8 cellular contexts compared by ENCODE assay signal in the genomic region with DNA sequence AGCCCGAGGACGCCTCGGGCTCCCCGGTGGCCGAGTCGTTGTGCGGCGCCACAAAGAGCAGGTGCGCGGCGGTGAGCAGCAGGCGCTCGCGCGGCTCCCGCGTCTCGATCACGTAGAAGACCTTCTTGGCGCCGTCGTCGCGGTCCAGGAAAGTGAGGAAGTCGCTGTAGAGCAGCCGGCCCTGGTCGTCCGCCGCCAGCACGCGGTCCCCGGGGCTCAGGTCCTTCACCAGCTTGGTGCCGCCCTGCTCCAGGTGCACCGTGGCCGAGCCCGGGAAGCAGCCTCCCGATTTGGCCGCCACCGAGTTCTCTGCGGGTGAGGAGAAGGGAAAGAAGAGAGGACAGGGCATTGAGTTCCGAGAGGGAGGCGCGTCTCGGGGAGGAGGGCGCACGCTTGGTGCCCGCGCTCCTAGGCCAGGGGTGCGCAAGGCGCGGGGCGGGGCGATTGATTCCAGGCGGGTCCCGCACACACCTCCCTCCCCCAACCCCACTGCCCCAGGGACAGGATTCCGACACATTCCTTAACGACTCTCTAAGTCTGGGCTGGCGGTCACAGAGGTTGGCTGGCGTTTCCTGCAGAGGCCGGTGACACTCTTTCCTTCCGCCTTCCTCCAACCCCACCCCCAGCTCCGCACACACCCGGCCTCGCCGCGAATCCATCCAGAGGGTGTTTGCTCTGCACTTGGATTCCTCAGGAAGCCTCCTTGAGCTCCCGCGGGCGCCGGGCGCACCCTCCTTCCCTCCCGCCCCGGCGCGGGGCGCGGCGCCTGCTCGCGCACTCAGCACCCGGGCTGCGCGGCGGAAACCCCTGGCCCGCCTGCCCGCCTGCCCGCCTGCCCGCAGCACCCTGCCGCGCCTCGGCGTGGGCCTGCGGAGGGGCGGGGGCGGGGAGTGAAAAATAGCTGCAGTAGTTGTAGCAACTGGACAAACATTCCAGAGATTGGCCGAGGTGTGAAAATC. TPM values are rescaled to one million over a fixed set of nuclear protein-coding genes. Genes with fewer than 3 reads are reported as not detected.
DNase-seq lines count a peak whose midpoint lies in the region; ATAC-seq and TF ChIP-seq lines count a peak whose summit lies in the region.

No MANE protein-coding gene starts in this region.

- POLR2A ChIA-PET in activated CD8-positive, alpha-beta T cell treated with anti-CD3 and anti-CD28 coated beads for 36 hours (lab: Charles Lee) = no interaction called here

- H3K9me3 ChIP-seq in thymus (ENCODE audit: control insufficient read depth) = no peaks in the 10 kb centered on the region

- no peaks in the 10 kb centered on the region for H3K36me3 ChIP-seq in thymus (ENCODE audit: control insufficient read depth, insufficient read depth)

- no peak overlapping the region for H3K27ac Mint-ChIP-seq in activated CD8-positive, alpha-beta T cell treated with anti-CD3 and anti-CD28 coated beads for 36 hours
- no peak overlapping the region for H3K27ac Mint-ChIP-seq in immature natural killer cell

- H3K4me1 ChIP-seq in thymus (ENCODE audit: control insufficient read depth, insufficient read depth, low read length) = peaks cover 15% of the 10 kb centered on the region

- WGBS in thymus = 1% methylated on average over 96 of the region's 96 CpGs

- intact Hi-C loops in Right ventricle myocardium inferior (cut with DNase I) (no loop called here), Right ventricle myocardium superior (cut with DNase I) (no loop called here)
- intact Hi-C loops in activated CD8-positive, alpha-beta T cell treated with anti-CD3 and anti-CD28 coated beads for 36 hours (cut with micrococcal nuclease) = loop anchor here (10.0 kb wide), 3 partner anchors 299 to 1211 kb away; partner anchors contain the start of gene MNX1

- H3K4me1 Mint-ChIP-seq in activated CD8-positive, alpha-beta T cell treated with anti-CD3 and anti-CD28 coated beads for 36 hours (ENCODE audit: low read depth) = peaks cover 22% of the 10 kb centered on the region
- peaks cover 0 to 4% of the 10 kb centered on the region in 2 donors for H3K4me1 Mint-ChIP-seq in immature natural killer cell

- no peaks in the 10 kb centered on the region for H3K36me3 Mint-ChIP-seq in activated CD8-positive, alpha-beta T cell treated with anti-CD3 and anti-CD28 coated beads for 36 hours (ENCODE audit: low read depth)
- H3K36me3 Mint-ChIP-seq in immature natural killer cell = no peaks in the 10 kb centered on the region

- peaks cover 95% of the 10 kb centered on the region for H3K27me3 ChIP-seq in thymus (ENCODE audit: control insufficient read depth, insufficient read depth)

- ATAC-seq in Right ventricle myocardium inferior (no peak), Right ventricle myocardium superior (ENCODE audit: poor library complexity) (no peak), HG03469 (IDR thresholded peaks at IDR 0.05; ENCODE audit: unreplicated experiment) (no peak)
- ATAC-seq in activated CD8-positive, alpha-beta T cell treated with anti-CD3 and anti-CD28 coated beads for 36 hours = no peak

- H3K27me3 Mint-ChIP-seq in activated CD8-positive, alpha-beta T cell treated with anti-CD3 and anti-CD28 coated beads for 36 hours = peaks cover 61% of the 10 kb centered on the region
- H3K27me3 Mint-ChIP-seq in immature natural killer cell (ENCODE audit: low read depth in 3 of 3) = peaks cover 7 to 32% (median 14%) of the 10 kb centered on the region in 3 donors

- peak; percentile 45 for DNase-seq in Right ventricle myocardium inferior (ENCODE audit: missing footprints)
- no peak for DNase-seq in Right ventricle myocardium superior
- DNase-seq in activated CD8-positive, alpha-beta T cell treated with anti-CD3 and anti-CD28 coated beads for 36 hours = peak; percentile 28
- DNase-seq in immature natural killer cell = no peak
- no peak for DNase-seq in CD1c-positive myeloid dendritic cell (ENCODE audit: extremely low spot score)
- no peak for DNase-seq in cerebellar nuclear complex (lab: John Stamatoyannopoulos, UW)

- no peaks in the 10 kb centered on the region for H3K9me3 Mint-ChIP-seq in activated CD8-positive, alpha-beta T cell treated with anti-CD3 and anti-CD28 coated beads for 36 hours
- H3K9me3 Mint-ChIP-seq in immature natural killer cell = no peaks in the 10 kb centered on the region

- CTCF ChIA-PET in activated CD8-positive, alpha-beta T cell treated with anti-CD3 and anti-CD28 coated beads for 36 hours (lab: Charles Lee) = interaction anchor here (1.4 kb wide), 1 partner anchor 9 kb away, joined by 3 read pairs; the partner anchor contains the start of gene SHH

- TF ChIP-seq CTCF in activated CD8-positive, alpha-beta T cell treated with anti-CD3 and anti-CD28 coated beads for 36 hours (IDR thresholded peaks at IDR 0.05) = no peak

- peak overlapping the region; percentile 62 for H3K4me3 Mint-ChIP-seq in activated CD8-positive, alpha-beta T cell treated with anti-CD3 and anti-CD28 coated beads for 36 hours
- H3K4me3 Mint-ChIP-seq in immature natural killer cell = peak overlapping the region in 3 of 5 donors; percentile 29 to 61 (median 38)

- H3K4me3 ChIP-seq in thymus (ENCODE audit: low read length) = peak overlapping the region; percentile 30

- H3K27ac ChIP-seq in thymus (ENCODE audit: low read depth) = no peak overlapping the region

RNA-seq across cellular contexts. Expression of gene SHH, which starts 8.6 kb away (rescaled TPM):
- total RNA-seq in Right ventricle myocardium inferior (not detected), Right ventricle myocardium superior (not detected)
- not detected for total RNA-seq in activated CD8-positive, alpha-beta T cell treated with anti-CD3 and anti-CD28 coated beads for 36 hours
- polyA plus RNA-seq in immature natural killer cell (not detected), thymus (0.09 TPM)

Comparison
In these comparisons a context has a peak if more than half of its experiments do, and no peak if none do; other contexts are left out.
1. DNase-seq: peak in Right ventricle myocardium inferior (single experiment) and activated CD8-positive, alpha-beta T cell treated with anti-CD3 and anti-CD28 coated beads for 36 hours (single experiment); none in Right ventricle myocardium superior (single experiment), immature natural killer cell (0 of 3), CD1c-positive myeloid dendritic cell (single experiment) and cerebellar nuclear complex (0 of 2).